10 cellular contexts compared by ENCODE assay signal in genomic region chr7:130942211-130942964, GRCh38.
A peak's percentile ranks its signal among the peaks of the same experiment; 100 is the strongest.
DNase-seq lines count a peak whose midpoint lies in the region; ATAC-seq, FAIRE-seq and TF ChIP-seq lines count a peak whose summit lies in the region.
"Had no signal": no experiment of that assay in that cellular context is flagged by ENCODE, and none has a peak within 500 bp of the region (broad histone marks: within the 10 kb centered on the region; RNA-seq: fewer than 3 reads in every experiment).

No MANE protein-coding gene starts in this region.

- FAIRE-seq in keratinocyte (lab: Jason Lieb, UNC), result peak; percentile 32

- peak overlapping the region; percentile 95 for H3K27ac Mint-ChIP-seq in activated CD8-positive, alpha-beta memory T cell treated with anti-CD3 and anti-CD28 coated beads, Interleukin-2, amount 10 ng/mL, durations not matched to agents 7 days and 5 days
- peak overlapping the region; percentile 81 for H3K27ac Mint-ChIP-seq in activated naive CD8-positive, alpha-beta T cell

- TF ChIP-seq CTCF in keratinocyte (optimal IDR thresholded peaks at IDR 0.05 in 1 of 3, IDR thresholded peaks at IDR 0.05 in 1 of 3, conservative IDR thresholded peaks at IDR 0.05 in 1 of 3; ENCODE audit: extremely low read depth in 1 of 3, insufficient read depth in 2 of 3, low read length in 3 of 3), result no peak
- no peak for TF ChIP-seq CTCF in tibial nerve (IDR thresholded peaks at IDR 0.05)

- DNase-seq in activated CD8-positive, alpha-beta memory T cell treated with anti-CD3 and anti-CD28 coated beads, Interleukin-2, amount 10 ng/mL, durations not matched to agents 7 days and 5 days, result no peak
- no peak for DNase-seq in activated CD8-positive, alpha-beta memory T cell treated with anti-CD3 and anti-CD28 coated beads for 24 hours
- DNase-seq in keratinocyte (ENCODE audit: low read depth, low spot score) (no peak), tibial nerve (ENCODE audit: low spot score in 2 of 2) (peak; percentile 45 to 76), OCI-M1 (lab: John Stamatoyannopoulos, UW) (no peak), C1 segment of cervical spinal cord (lab: John Stamatoyannopoulos, UW) (no peak), cerebellar nuclear complex (lab: John Stamatoyannopoulos, UW) (no peak)
- DNase-seq: NCI-H187 treated with DMSO at 0.1 percent for 48 hours had no signal

- peak overlapping the region in 2 of 3 experiments; percentile 70 to 73 for H3K4me3 ChIP-seq in keratinocyte (ENCODE audit: control insufficient read depth in 2 of 3, extremely low read depth in 1 of 3, insufficient read depth in 2 of 3, low read depth in 1 of 3, low read length in 3 of 3)
- H3K4me3 ChIP-seq in tibial nerve, result peak overlapping the region in 3 of 4 donors; percentile 25 to 49 (median 39)
- H3K4me3 ChIP-seq: BLaER1 had no signal

- H3K27me3 ChIP-seq in keratinocyte (ENCODE audit: control insufficient read depth, extremely low read depth, insufficient read depth, low read length) (no peaks in the 10 kb centered on the region), tibial nerve (no peaks in the 10 kb centered on the region)
- H3K27me3 ChIP-seq: BLaER1 had no signal

- H3K9me3 Mint-ChIP-seq in activated CD8-positive, alpha-beta memory T cell treated with anti-CD3 and anti-CD28 coated beads, Interleukin-2, amount 10 ng/mL, durations not matched to agents 7 days and 5 days (ENCODE audit: low read depth), result no peaks in the 10 kb centered on the region
- H3K9me3 Mint-ChIP-seq in activated naive CD8-positive, alpha-beta T cell (ENCODE audit: low read depth), result no peaks in the 10 kb centered on the region

- no peaks in the 10 kb centered on the region for H3K9me3 ChIP-seq in keratinocyte (ENCODE audit: control insufficient read depth, low read depth, low read length)
- no peaks in the 10 kb centered on the region for H3K9me3 ChIP-seq in tibial nerve
- H3K9me3 ChIP-seq: BLaER1 had no signal

- 27 to 28% methylated on average over 10 of the region's 10 CpGs for WGBS in tibial nerve, 2 donors

- H2AFZ ChIP-seq in keratinocyte (ENCODE audit: control insufficient read depth, low read length), result no peak overlapping the region

- peak overlapping the region; percentile 77 for H3K4me3 Mint-ChIP-seq in activated CD8-positive, alpha-beta memory T cell treated with anti-CD3 and anti-CD28 coated beads, Interleukin-2, amount 10 ng/mL, durations not matched to agents 7 days and 5 days
- H3K4me3 Mint-ChIP-seq in activated naive CD8-positive, alpha-beta T cell, result peak overlapping the region; percentile 78

- H3K36me3 Mint-ChIP-seq in activated CD8-positive, alpha-beta memory T cell treated with anti-CD3 and anti-CD28 coated beads, Interleukin-2, amount 10 ng/mL, durations not matched to agents 7 days and 5 days, result peaks cover 73% of the 10 kb centered on the region
- peaks cover 38% of the 10 kb centered on the region for H3K36me3 Mint-ChIP-seq in activated naive CD8-positive, alpha-beta T cell

- H3K4me1 ChIP-seq in keratinocyte (ENCODE audit: control insufficient read depth, extremely low read depth, insufficient read depth, low read length) (peaks cover 27% of the 10 kb centered on the region), tibial nerve (peaks cover 0 to 89% (median 33%) of the 10 kb centered on the region in 4 donors)

- peak; percentile 45 to 54 for TF ChIP-seq POLR2A in tibial nerve (IDR thresholded peaks at IDR 0.05)

- H4K20me1 ChIP-seq in keratinocyte (ENCODE audit: control insufficient read depth, extremely low read depth, insufficient read depth, low read length), result no peaks in the 10 kb centered on the region

- H3K27me3 Mint-ChIP-seq in activated CD8-positive, alpha-beta memory T cell treated with anti-CD3 and anti-CD28 coated beads, Interleukin-2, amount 10 ng/mL, durations not matched to agents 7 days and 5 days, result no peaks in the 10 kb centered on the region
- H3K27me3 Mint-ChIP-seq in activated naive CD8-positive, alpha-beta T cell, result no peaks in the 10 kb centered on the region

- dilution Hi-C loops in keratinocyte (cut with MboI; ENCODE audit: extremely low pct_ligation_motif_present, low sequenced_read_pairs), result no loop called here

- CTCF ChIA-PET in activated CD8-positive, alpha-beta memory T cell treated with anti-CD3 and anti-CD28 coated beads, Interleukin-2, amount 10 ng/mL, durations not matched to agents 7 days and 5 days (lab: Charles Lee), result interaction anchor here (1.0 to 4.6 kb wide), 2 partner anchors 13 to 17 kb away, joined by 6 to 22 read pairs; no protein-coding TSS in a partner anchor

- H3K4me2 ChIP-seq in keratinocyte (ENCODE audit: control insufficient read depth, extremely low read depth, insufficient read depth, low read depth, low read length), result peak overlapping the region; percentile 91

- H3K9me1 ChIP-seq in keratinocyte (ENCODE audit: control insufficient read depth, extremely low read depth, insufficient read depth, low read length), result no peaks in the 10 kb centered on the region

- H3K4me1 Mint-ChIP-seq in activated CD8-positive, alpha-beta memory T cell treated with anti-CD3 and anti-CD28 coated beads, Interleukin-2, amount 10 ng/mL, durations not matched to agents 7 days and 5 days, result peaks cover 89% of the 10 kb centered on the region
- H3K4me1 Mint-ChIP-seq in activated naive CD8-positive, alpha-beta T cell (ENCODE audit: low read depth), result peaks cover 89% of the 10 kb centered on the region

- peaks cover 85% of the 10 kb centered on the region for H3K79me2 ChIP-seq in keratinocyte (ENCODE audit: control insufficient read depth, insufficient read depth, low read length)

- H3K27ac ChIP-seq in keratinocyte (ENCODE audit: control insufficient read depth, insufficient read depth, low read length), result peak overlapping the region; percentile 87
- H3K27ac ChIP-seq in tibial nerve, result peak overlapping the region; percentile 70 to 92 (median 86)
- H3K27ac ChIP-seq: BLaER1 had no signal

- H3K9ac ChIP-seq in keratinocyte (ENCODE audit: control insufficient read depth, extremely low read depth, insufficient read depth, low read length), result peak overlapping the region; percentile 81
- H3K9ac ChIP-seq: BLaER1 had no signal

- TF ChIP-seq EP300 in tibial nerve (IDR thresholded peaks at IDR 0.05), result peak in 1 of 2 donors; percentile 85

- H3K36me3 ChIP-seq in keratinocyte (ENCODE audit: control insufficient read depth in 2 of 2, extremely low read depth in 1 of 2, insufficient read depth in 2 of 2, low read length in 2 of 2) (peaks cover 0 to 10% of the 10 kb centered on the region in 2 experiments), tibial nerve (peaks cover 0 to 11% (median 0%) of the 10 kb centered on the region in 3 donors)

- peak; percentile 17 for ATAC-seq in activated CD8-positive, alpha-beta memory T cell treated with anti-CD3 and anti-CD28 coated beads, Interleukin-2, amount 10 ng/mL, durations not matched to agents 7 days and 5 days

Comparison
In these comparisons a context has a peak if more than half of its experiments do, and no peak if none do; other contexts are left out.
1. DNase-seq: peak in tibial nerve (2 of 2); none in activated CD8-positive, alpha-beta memory T cell treated with anti-CD3 and anti-CD28 coated beads, Interleukin-2, amount 10 ng/mL, durations not matched to agents 7 days and 5 days (single experiment), activated CD8-positive, alpha-beta memory T cell treated with anti-CD3 and anti-CD28 coated beads for 24 hours (single experiment), keratinocyte (single experiment), OCI-M1 (single experiment), C1 segment of cervical spinal cord (0 of 14) and cerebellar nuclear complex (0 of 2).